In the genomic region with DNA sequence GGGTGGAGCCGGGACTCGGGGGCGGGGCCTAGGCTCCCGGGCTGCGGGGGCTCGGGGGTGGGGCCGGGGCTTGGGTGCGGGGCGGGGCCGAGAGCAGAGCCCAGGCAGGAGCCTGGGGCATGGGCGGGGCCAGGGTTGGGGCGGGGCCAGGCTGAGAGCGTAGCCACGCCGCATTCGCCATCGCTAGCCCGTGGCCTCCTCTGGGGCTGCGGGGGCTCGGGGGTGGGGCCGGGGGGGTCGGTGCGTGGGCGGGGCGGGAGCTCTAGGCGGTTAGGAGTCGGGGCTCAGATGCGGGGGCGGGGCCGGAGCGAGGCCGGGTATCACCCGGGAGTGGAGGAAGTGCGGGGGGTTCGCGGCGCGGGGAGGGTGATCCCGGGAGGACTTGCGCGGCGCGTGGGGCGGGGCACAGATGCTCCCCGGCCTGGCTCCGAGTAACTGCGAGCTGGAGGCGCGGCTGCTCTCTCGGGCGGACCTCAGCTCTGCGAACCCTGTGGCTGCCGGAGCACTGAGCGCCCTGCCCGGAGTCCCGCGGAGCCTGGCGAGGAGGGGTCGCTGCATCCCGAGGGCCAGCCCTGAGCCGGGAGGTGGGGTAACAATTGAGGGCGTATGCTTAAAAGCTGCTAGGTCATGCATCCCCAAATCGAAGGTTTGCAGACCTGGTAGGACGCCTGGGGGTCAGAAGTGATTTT, we compare ENCODE assay signal across 1 cellular context.
A peak's percentile ranks its signal among the peaks of the same experiment; 100 is the strongest.
TF ChIP-seq lines count a peak whose summit lies in the region.

No MANE protein-coding gene starts in this region.

TF ChIP-seq in A549, 52 proteins besides CTCF, POLR2A, EP300 and RAD21 (continued from another document):
- TF ChIP-seq RARB (CRISPR knock-in tag; IDR thresholded peaks at IDR 0.05) = no peak
- no peak for TF ChIP-seq SMC3 (IDR thresholded peaks at IDR 0.05)
- TF ChIP-seq GATA3 (IDR thresholded peaks at IDR 0.05; ENCODE audit: borderline replicate concordance) = no peak
- TF ChIP-seq, protein P1, sequence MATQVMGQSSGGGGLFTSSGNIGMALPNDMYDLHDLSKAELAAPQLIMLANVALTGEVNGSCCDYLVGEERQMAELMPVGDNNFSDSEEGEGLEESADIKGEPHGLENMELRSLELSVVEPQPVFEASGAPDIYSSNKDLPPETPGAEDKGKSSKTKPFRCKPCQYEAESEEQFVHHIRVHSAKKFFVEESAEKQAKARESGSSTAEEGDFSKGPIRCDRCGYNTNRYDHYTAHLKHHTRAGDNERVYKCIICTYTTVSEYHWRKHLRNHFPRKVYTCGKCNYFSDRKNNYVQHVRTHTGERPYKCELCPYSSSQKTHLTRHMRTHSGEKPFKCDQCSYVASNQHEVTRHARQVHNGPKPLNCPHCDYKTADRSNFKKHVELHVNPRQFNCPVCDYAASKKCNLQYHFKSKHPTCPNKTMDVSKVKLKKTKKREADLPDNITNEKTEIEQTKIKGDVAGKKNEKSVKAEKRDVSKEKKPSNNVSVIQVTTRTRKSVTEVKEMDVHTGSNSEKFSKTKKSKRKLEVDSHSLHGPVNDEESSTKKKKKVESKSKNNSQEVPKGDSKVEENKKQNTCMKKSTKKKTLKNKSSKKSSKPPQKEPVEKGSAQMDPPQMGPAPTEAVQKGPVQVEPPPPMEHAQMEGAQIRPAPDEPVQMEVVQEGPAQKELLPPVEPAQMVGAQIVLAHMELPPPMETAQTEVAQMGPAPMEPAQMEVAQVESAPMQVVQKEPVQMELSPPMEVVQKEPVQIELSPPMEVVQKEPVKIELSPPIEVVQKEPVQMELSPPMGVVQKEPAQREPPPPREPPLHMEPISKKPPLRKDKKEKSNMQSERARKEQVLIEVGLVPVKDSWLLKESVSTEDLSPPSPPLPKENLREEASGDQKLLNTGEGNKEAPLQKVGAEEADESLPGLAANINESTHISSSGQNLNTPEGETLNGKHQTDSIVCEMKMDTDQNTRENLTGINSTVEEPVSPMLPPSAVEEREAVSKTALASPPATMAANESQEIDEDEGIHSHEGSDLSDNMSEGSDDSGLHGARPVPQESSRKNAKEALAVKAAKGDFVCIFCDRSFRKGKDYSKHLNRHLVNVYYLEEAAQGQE (IDR thresholded peaks at IDR 0.05) = no peak
- TF ChIP-seq ZNF302 (CRISPR knock-in tag; IDR thresholded peaks at IDR 0.05) = no peak
- TF ChIP-seq ELK1 (IDR thresholded peaks at IDR 0.05; ENCODE audit: low read depth, low read length) = no peak
- no peak for TF ChIP-seq HDAC2 (IDR thresholded peaks at IDR 0.05)
- TF ChIP-seq, protein P2, sequence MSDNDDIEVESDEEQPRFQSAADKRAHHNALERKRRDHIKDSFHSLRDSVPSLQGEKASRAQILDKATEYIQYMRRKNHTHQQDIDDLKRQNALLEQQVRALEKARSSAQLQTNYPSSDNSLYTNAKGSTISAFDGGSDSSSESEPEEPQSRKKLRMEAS (IDR thresholded peaks at IDR 0.05) = peak; percentile 50; the same call in 1 of the 2 replicates
- no peak for TF ChIP-seq ZSCAN20 (CRISPR knock-in tag; IDR thresholded peaks at IDR 0.05)
- no peak for TF ChIP-seq KDM1A (IDR thresholded peaks at IDR 0.05; ENCODE audit: low read depth)
- peak in 1 of 2 experiments; percentile 70; a peak in 3 of 5 replicates for TF ChIP-seq JUN (IDR thresholded peaks at IDR 0.05)
- no peak for TF ChIP-seq CHD2 (IDR thresholded peaks at IDR 0.05; ENCODE audit: low read length, partially characterized antibody)
- TF ChIP-seq, protein P3, sequence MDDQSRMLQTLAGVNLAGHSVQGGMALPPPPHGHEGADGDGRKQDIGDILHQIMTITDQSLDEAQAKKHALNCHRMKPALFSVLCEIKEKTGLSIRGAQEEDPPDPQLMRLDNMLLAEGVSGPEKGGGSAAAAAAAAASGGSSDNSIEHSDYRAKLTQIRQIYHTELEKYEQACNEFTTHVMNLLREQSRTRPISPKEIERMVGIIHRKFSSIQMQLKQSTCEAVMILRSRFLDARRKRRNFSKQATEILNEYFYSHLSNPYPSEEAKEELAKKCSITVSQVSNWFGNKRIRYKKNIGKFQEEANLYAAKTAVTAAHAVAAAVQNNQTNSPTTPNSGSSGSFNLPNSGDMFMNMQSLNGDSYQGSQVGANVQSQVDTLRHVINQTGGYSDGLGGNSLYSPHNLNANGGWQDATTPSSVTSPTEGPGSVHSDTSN (IDR thresholded peaks at IDR 0.05) = no peak
TF ChIP-seq in A549: peak in this region for 4.
